ENCODE assay signal across 23 cellular contexts in genomic region chr7:20236043-20236442, GRCh38. TPM values are rescaled to one million over a fixed set of nuclear protein-coding genes. Genes with fewer than 3 reads are reported as not detected.
"Had no signal": no experiment of that assay in that cellular context is flagged by ENCODE, and none has a peak within 500 bp of the region (broad histone marks: within the 10 kb centered on the region; RNA-seq: fewer than 3 reads in every experiment).

No MANE protein-coding gene starts in this region.

- H3K9me3 ChIP-seq: left ventricle myocardium inferior, mucosa of descending colon, right atrium auricular region, spleen, thoracic aorta, vagina had no signal

- H3K36me3 ChIP-seq: brain microvascular endothelial cell, left ventricle myocardium inferior, right atrium auricular region, spleen, thoracic aorta, vagina had no signal

- H3K4me3 ChIP-seq: coronary artery, left ventricle myocardium inferior, lung, mucosa of descending colon, right atrium auricular region, spleen, thoracic aorta, vagina had no signal

- DNase-seq: activated CD4-positive, alpha-beta memory T cell treated with anti-CD3 and anti-CD28 coated beads for 36 hours; activated CD4-positive, alpha-beta T cell treated with anti-CD3 and anti-CD28 coated beads, Interleukin-2, amount 10 ng/mL, durations not matched to agents 24 days and 14 days; activated CD8-positive, alpha-beta memory T cell treated with anti-CD3 and anti-CD28 coated beads, Interleukin-2, amount 50 U/mL, for 4 hours; activated effector memory CD4-positive, alpha-beta T cell treated with anti-CD3 and anti-CD28 coated beads, Interleukin-2, amount 50 U/mL, for 16 hours; activated naive CD4-positive, alpha-beta T cell treated with anti-CD3 and anti-CD28 coated beads for 36 hours; activated naive CD8-positive, alpha-beta T cell treated with anti-CD3 and anti-CD28 coated beads, Interleukin-2, amount 10 ng/mL, durations not matched to agents 7 days and 5 days; activated T-cell treated with anti-CD3 and anti-CD28 coated beads, Interleukin-2, amount 50 U/mL, for 1 hour; amniotic stem cell; brain microvascular endothelial cell; effector memory CD8-positive, alpha-beta T cell; foreskin fibroblast; islet precursor cell; left ventricle myocardium inferior; mucosa of descending colon; spleen; T-helper 1 cell had no signal

- H3K27me3 ChIP-seq: brain microvascular endothelial cell, right atrium auricular region, spleen, vagina had no signal

- H3K4me1 ChIP-seq: left ventricle myocardium inferior, right atrium auricular region had no signal

- H3K27ac ChIP-seq: brain microvascular endothelial cell, coronary artery, left ventricle myocardium inferior, right atrium auricular region, spleen, thoracic aorta, vagina had no signal

RNA-seq across cellular contexts. Expression of gene MACC1, which starts 18.9 kb away (rescaled TPM):
- total RNA-seq: activated CD4-positive, alpha-beta T cell treated with anti-CD3 and anti-CD28 coated beads, Interleukin-2, amount 10 ng/mL, durations not matched to agents 24 days and 14 days; activated T-helper 1 cell treated with anti-CD3 and anti-CD28 coated beads, Interleukin-12 subunit alpha, Interleukin-12 subunit beta, Interleukin-2, Interleukin-4 antibody, amounts not matched to agents 30 ng/mL and 10 ng/mL and 1 ng/mL, durations not matched to agents 14 hours and 24 hours and 36 hours; glomerular endothelial cell had no signal
